4 cellular contexts compared by ENCODE assay signal in the genomic region with DNA sequence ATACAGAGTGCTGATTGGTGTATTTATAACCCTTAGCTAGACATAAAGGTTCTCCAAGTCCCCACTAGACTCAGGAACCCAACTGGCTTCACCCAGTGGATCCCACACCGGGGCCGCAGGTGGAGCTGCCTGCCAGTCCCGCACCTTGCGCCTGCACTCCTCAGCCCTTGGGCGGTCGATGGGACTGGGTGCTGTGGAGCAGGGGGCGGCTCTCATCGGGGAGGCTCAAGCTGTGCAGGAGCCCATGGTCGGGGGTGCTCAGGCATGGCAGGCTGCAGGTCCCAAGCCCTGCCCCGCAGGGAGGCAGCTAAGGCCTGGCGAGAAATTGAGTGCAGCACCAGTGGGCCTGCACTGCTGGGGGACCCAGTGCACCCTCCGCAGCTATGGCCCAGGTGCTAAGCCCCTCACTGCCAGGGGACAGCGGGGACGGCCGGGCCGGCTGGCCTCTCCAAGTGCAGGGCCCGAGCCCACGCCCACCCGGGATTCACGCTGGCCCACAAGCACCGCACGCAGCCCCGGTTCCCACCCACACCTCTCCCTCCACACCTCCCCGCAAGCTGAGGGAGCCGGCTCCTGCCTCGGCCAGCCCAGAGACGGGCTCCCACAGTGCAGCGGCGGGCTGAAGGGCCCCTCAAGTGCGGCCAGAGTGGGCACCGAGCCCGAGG. TPM values are rescaled to one million over a fixed set of nuclear protein-coding genes. Genes with fewer than 3 reads are reported as not detected.
"Had no signal": no experiment of that assay in that cellular context is flagged by ENCODE, and none has a peak within 500 bp of the region (broad histone marks: within the 10 kb centered on the region; RNA-seq: fewer than 3 reads in every experiment).

No MANE protein-coding gene starts in this region.

RNA-seq across cellular contexts. Expression of a gene that starts 23.6 kb away (rescaled TPM):
- total RNA-seq: LHCN-M2, M059J, MCF 10A had no signal

RNA-seq across cellular contexts. Expression of a gene that starts 44.4 kb away (rescaled TPM):
- total RNA-seq: LHCN-M2, M059J, MCF 10A, NCI-H460 had no signal
